Comparison of ENCODE assay signal across 8 cellular contexts in genomic region chr7:140625908-140626868, GRCh38. TPM values are rescaled to one million over a fixed set of nuclear protein-coding genes. Genes with fewer than 3 reads are reported as not detected.
A peak's percentile ranks its signal among the peaks of the same experiment; 100 is the strongest.
DNase-seq lines count a peak whose midpoint lies in the region; ATAC-seq and TF ChIP-seq lines count a peak whose summit lies in the region.

No MANE protein-coding gene starts in this region.

- POLR2A ChIA-PET in RWPE1 (lab: Yijun Ruan, JAX; ENCODE audit: low non-redundant PET) = no interaction called here
- POLR2A ChIA-PET in CD4-positive, alpha-beta T cell (lab: Charles Lee) = no interaction called here

- H3K9me3 ChIP-seq in GM23248 (ENCODE audit: low read depth) (no peaks in the 10 kb centered on the region), WERI-Rb-1 (ENCODE audit: severe bottlenecking) (no peaks in the 10 kb centered on the region)
- no peaks in the 10 kb centered on the region for H3K9me3 ChIP-seq in CD4-positive, alpha-beta T cell (ENCODE audit: control insufficient read depth, low read length)

- H2AFZ ChIP-seq in GM23248 = peak overlapping the region; percentile 52

- peak overlapping the region; percentile 62 for H3K27ac ChIP-seq in GM23248
- H3K27ac ChIP-seq in RWPE1 = peak overlapping the region; percentile 77
- no peak overlapping the region for H3K27ac ChIP-seq in WERI-Rb-1
- no peak overlapping the region for H3K27ac ChIP-seq in CD4-positive, alpha-beta T cell (ENCODE audit: low read depth, low read length)

- H3K27ac Mint-ChIP-seq in activated naive CD4-positive, alpha-beta T cell treated with anti-CD3 and anti-CD28 coated beads, Interleukin-2, amount 50 U/mL, for 72 hours = no peak overlapping the region
- no peak overlapping the region for H3K27ac Mint-ChIP-seq in CD4-positive, alpha-beta T cell

- no peaks in the 10 kb centered on the region for H3K27me3 ChIP-seq in GM23248 (replicated peaks; ENCODE audit: insufficient read depth)
- no peaks in the 10 kb centered on the region for H3K27me3 ChIP-seq in WERI-Rb-1 (ENCODE audit: insufficient read depth, low read depth, severe bottlenecking)
- no peaks in the 10 kb centered on the region for H3K27me3 ChIP-seq in CD4-positive, alpha-beta T cell (ENCODE audit: control insufficient read depth, insufficient read depth, low read length)

- H3K9me3 Mint-ChIP-seq in activated naive CD4-positive, alpha-beta T cell treated with anti-CD3 and anti-CD28 coated beads, Interleukin-2, amount 50 U/mL, for 72 hours = no peaks in the 10 kb centered on the region
- H3K9me3 Mint-ChIP-seq in CD4-positive, alpha-beta T cell = no peaks in the 10 kb centered on the region

- in situ Hi-C loops in GM23248 (cut with MboI) = no loop called here

- H3K4me1 Mint-ChIP-seq in CD4-positive, alpha-beta T cell (ENCODE audit: low read depth) = no peaks in the 10 kb centered on the region

- H3K36me3 ChIP-seq in GM23248 (ENCODE audit: low read depth) (no peaks in the 10 kb centered on the region), WERI-Rb-1 (peaks cover 16% of the 10 kb centered on the region)

- H3K4me2 ChIP-seq in GM23248 (ENCODE audit: unreplicated experiment) = peak overlapping the region; percentile 39

- no peak overlapping the region for H3K4me3 Mint-ChIP-seq in CD4-positive, alpha-beta T cell

- H4K20me1 ChIP-seq in GM23248 (ENCODE audit: insufficient read depth) = no peaks in the 10 kb centered on the region

- H3K27me3 Mint-ChIP-seq in CD4-positive, alpha-beta T cell = peaks cover 10% of the 10 kb centered on the region

- no peak for TF ChIP-seq CTCF in RWPE1 (conservative IDR thresholded peaks at IDR 0.05; ENCODE audit: low read depth)
- no peak for TF ChIP-seq CTCF in foreskin fibroblast (IDR thresholded peaks at IDR 0.05; ENCODE audit: low read depth, low read length)
- no peak for TF ChIP-seq CTCF in omental fat pad (IDR thresholded peaks at IDR 0.05)
- TF ChIP-seq CTCF in WERI-Rb-1 (IDR thresholded peaks at IDR 0.05; ENCODE audit: low read depth, low read length) = no peak
- TF ChIP-seq CTCF in CD4-positive, alpha-beta T cell (IDR thresholded peaks at IDR 0.05) = no peak

- CTCF ChIA-PET in RWPE1 (lab: Yijun Ruan, JAX) = no interaction called here
- CTCF ChIA-PET in CD4-positive, alpha-beta T cell (lab: Charles Lee) = no interaction called here

- H3F3A ChIP-seq in GM23248 (ENCODE audit: insufficient read depth) = peaks cover 20% of the 10 kb centered on the region

- no peaks in the 10 kb centered on the region for H3K79me2 ChIP-seq in GM23248 (ENCODE audit: insufficient read depth)

- DNase-seq in GM23248 (peak; percentile 88), RWPE1 (ENCODE audit: low spot score) (peak; percentile 59), foreskin fibroblast (peak; percentile 88 to 96), omental fat pad (ENCODE audit: low spot score) (peak; percentile 88), WERI-Rb-1 (no peak), NOMO-1 treated with DMSO at 0.1 percent for 48 hours (lab: John Stamatoyannopoulos, UW; ENCODE audit: unreplicated experiment) (no peak)
- DNase-seq in activated naive CD4-positive, alpha-beta T cell treated with anti-CD3 and anti-CD28 coated beads, Interleukin-2, amount 50 U/mL, for 72 hours (ENCODE audit: low spot score in 2 of 2) = no peak
- DNase-seq in CD4-positive, alpha-beta T cell = no peak

- 0 out of 2 replicates have a peak overlapping the region, but pooled peaks have one; percentile 6 for H3K4me3 ChIP-seq in GM23248
- no peak overlapping the region for H3K4me3 ChIP-seq in foreskin fibroblast (ENCODE audit: low read depth in 1 of 2, low read length in 2 of 2)
- no peak overlapping the region for H3K4me3 ChIP-seq in WERI-Rb-1 (ENCODE audit: low read depth, low read length)

- no peaks in the 10 kb centered on the region for H3K36me3 Mint-ChIP-seq in activated naive CD4-positive, alpha-beta T cell treated with anti-CD3 and anti-CD28 coated beads, Interleukin-2, amount 50 U/mL, for 72 hours
- H3K36me3 Mint-ChIP-seq in CD4-positive, alpha-beta T cell (ENCODE audit: low read depth) = no peaks in the 10 kb centered on the region

- H3K9ac ChIP-seq in GM23248 = peak overlapping the region; percentile 7; the same call in 1 of the 2 replicates

- peak; percentile 85 for ATAC-seq in omental fat pad (ENCODE audit: low FRiP score)
- ATAC-seq in activated naive CD4-positive, alpha-beta T cell treated with anti-CD3 and anti-CD28 coated beads, Interleukin-2, amount 50 U/mL, for 72 hours = no peak
- ATAC-seq in CD4-positive, alpha-beta T cell (ENCODE audit: poor library complexity) = no peak

- peaks cover 26% of the 10 kb centered on the region for H3K4me1 ChIP-seq in GM23248 (ENCODE audit: insufficient read depth)

- WGBS in GM23248 (ENCODE audit: low coverage in 1 of 2, low lambda C conversion rate in 2 of 2, missing lambda C conversion rate in 2 of 2), 2 experiments = 36 to 37% methylated on average over 17 of the region's 17 CpGs

- H3K9me2 ChIP-seq in GM23248 (ENCODE audit: insufficient read depth) = no peaks in the 10 kb centered on the region

- intact Hi-C loops in CD4-positive, alpha-beta T cell (cut with DNase I, micrococcal nuclease) = no loop called here

RNA-seq across cellular contexts. Expression of gene DENND2A, which starts 14.4 kb away (rescaled TPM):
- 2.2 and 2.4 TPM in 2 replicates for total RNA-seq in GM23248 (2014; rRNA removed; shearing (Covaris generic))
- 0.78 and 1.6 TPM in 2 replicates for polyA plus RNA-seq in GM23248 (2016; fragmentation: Nextera tagmentation; extraction: Ambion mirVana)
- total RNA-seq in omental fat pad = 10 to 100 TPM in 3 of 4 donors, 1 to 10 TPM in 1; 6.7 to 34.7 (median 15.7) TPM
- total RNA-seq in activated naive CD4-positive, alpha-beta T cell treated with anti-CD3 and anti-CD28 coated beads, Interleukin-2, amount 50 U/mL, for 72 hours = not detected
- not detected for total RNA-seq in CD4-positive, alpha-beta T cell

RNA-seq across cellular contexts. Expression of gene ADCK2, which starts 46.6 kb away (rescaled TPM):
- 27.1 and 29.0 TPM in 2 replicates for total RNA-seq in GM23248 (2014; rRNA removed; shearing (Covaris generic))
- polyA plus RNA-seq in GM23248 (2016; fragmentation: Nextera tagmentation; extraction: Ambion mirVana) = 9.1 and 10.0 TPM in 2 replicates
- 10 to 100 TPM; 15.9 to 25.1 (median 20.1) TPM for total RNA-seq in omental fat pad
- 10 to 100 TPM; 13.8 to 25.6 TPM for total RNA-seq in activated naive CD4-positive, alpha-beta T cell treated with anti-CD3 and anti-CD28 coated beads, Interleukin-2, amount 50 U/mL, for 72 hours
- 10 to 100 TPM; 14.8 to 15.7 TPM for total RNA-seq in CD4-positive, alpha-beta T cell

Comparison
In these comparisons a context has a peak if more than half of its experiments do, and no peak if none do; other contexts are left out.
1. DNase-seq: peak in GM23248 (single experiment), RWPE1 (single experiment), foreskin fibroblast (2 of 2) and omental fat pad (single experiment); none in WERI-Rb-1 (single experiment), activated naive CD4-positive, alpha-beta T cell treated with anti-CD3 and anti-CD28 coated beads, Interleukin-2, amount 50 U/mL, for 72 hours (0 of 2), NOMO-1 treated with DMSO at 0.1 percent for 48 hours (single experiment) and CD4-positive, alpha-beta T cell (0 of 10).
2. H3K27ac ChIP-seq: peak in GM23248 (single experiment) and RWPE1 (single experiment); none in WERI-Rb-1 (single experiment) and CD4-positive, alpha-beta T cell (single experiment).